In genomic region chr12:26162905-26163304, GRCh38 we compare ENCODE assay signal across 15 cellular contexts. TPM values are rescaled to one million over a fixed set of nuclear protein-coding genes. Genes with fewer than 3 reads are reported as not detected.
DNase-seq lines count a peak whose midpoint lies in the region; ATAC-seq and TF ChIP-seq lines count a peak whose summit lies in the region.
"Had no signal": no experiment of that assay in that cellular context is flagged by ENCODE, and none has a peak within 500 bp of the region (broad histone marks: within the 10 kb centered on the region; RNA-seq: fewer than 3 reads in every experiment).

No MANE protein-coding gene starts in this region.

- no peaks in the 10 kb centered on the region for H3K36me3 Mint-ChIP-seq in activated B cell treated with CpG ODN at 0.5 μM for 24 hours (ENCODE audit: low read depth)
- H3K36me3 Mint-ChIP-seq: activated naive CD8-positive, alpha-beta T cell treated with anti-CD3 and anti-CD28 coated beads, Interleukin-2, amount 10 ng/mL, durations not matched to agents 7 days and 5 days; natural killer cell had no signal

- peaks cover 61% of the 10 kb centered on the region for H3K4me1 Mint-ChIP-seq in activated B cell treated with CpG ODN at 0.5 μM for 24 hours
- H3K4me1 Mint-ChIP-seq: activated naive CD8-positive, alpha-beta T cell treated with anti-CD3 and anti-CD28 coated beads, Interleukin-2, amount 10 ng/mL, durations not matched to agents 7 days and 5 days; natural killer cell had no signal

- no peak overlapping the region for H3K27ac ChIP-seq in effector memory CD4-positive, alpha-beta T cell (ENCODE audit: insufficient read depth, low read length, poor library complexity, severe bottlenecking)
- H3K27ac ChIP-seq in substantia nigra (ENCODE audit: low read depth, low read length, poor library complexity, severe bottlenecking) = no peak overlapping the region
- H3K27ac ChIP-seq: BLaER1 treated with 17β-estradiol and CSF1 and Interleukin-3, amounts not matched to agents 10 nM and 100 nM; skin epidermis had no signal

- H3K27me3 ChIP-seq in effector memory CD4-positive, alpha-beta T cell (replicated peaks; ENCODE audit: control insufficient read depth, insufficient read depth, low read length, poor library complexity, severe bottlenecking) = no peaks in the 10 kb centered on the region
- H3K27me3 ChIP-seq: BLaER1 treated with 17β-estradiol and CSF1 and Interleukin-3, amounts not matched to agents 10 nM and 100 nM had no signal

- H3K36me3 ChIP-seq in effector memory CD4-positive, alpha-beta T cell (ENCODE audit: control insufficient read depth, insufficient read depth, low read length) = no peaks in the 10 kb centered on the region
- H3K36me3 ChIP-seq: BLaER1 treated with 17β-estradiol and CSF1 and Interleukin-3, amounts not matched to agents 10 nM and 100 nM had no signal

- no peaks in the 10 kb centered on the region for H3K9me3 Mint-ChIP-seq in activated B cell treated with CpG ODN at 0.5 μM for 24 hours
- H3K9me3 Mint-ChIP-seq: activated naive CD8-positive, alpha-beta T cell treated with anti-CD3 and anti-CD28 coated beads, Interleukin-2, amount 10 ng/mL, durations not matched to agents 7 days and 5 days; natural killer cell; T-helper 2 cell treated with Interferon-gamma antibody and Interleukin-4, amounts not matched to agents 5 μg/mL and 100 μg/mL, for 36 hours had no signal

- TF ChIP-seq CTCF in activated B cell treated with CpG ODN at 0.5 μM for 24 hours (IDR thresholded peaks at IDR 0.05) = no peak

- CTCF ChIA-PET in activated B cell treated with CpG ODN at 0.5 μM for 24 hours (lab: Charles Lee) = interaction anchor here (0.8 to 1.3 kb wide), 2 partner anchors 9 to 40 kb away, joined by 3 to 9 read pairs; no protein-coding TSS in a partner anchor

- no peak overlapping the region for H3K4me3 ChIP-seq in effector memory CD4-positive, alpha-beta T cell (ENCODE audit: insufficient read depth, low read depth, low read length, poor library complexity, severe bottlenecking)
- H3K4me3 ChIP-seq: BLaER1 treated with 17β-estradiol and CSF1 and Interleukin-3, amounts not matched to agents 10 nM and 100 nM; skin epidermis had no signal

- DNase-seq in activated B cell treated with CpG ODN at 0.5 μM for 24 hours (no peak), NCI-H446 treated with DMSO at 0.1 percent for 48 hours (lab: John Stamatoyannopoulos, UW) (no peak), NCI-H2107 treated with DMSO at 0.1 percent for 48 hours (lab: John Stamatoyannopoulos, UW; ENCODE audit: unreplicated experiment) (no peak), substantia nigra (lab: John Stamatoyannopoulos, UW) (no peak)
- no peak for DNase-seq in effector memory CD4-positive, alpha-beta T cell
- DNase-seq: activated naive CD8-positive, alpha-beta T cell treated with anti-CD3 and anti-CD28 coated beads, Interleukin-2, amount 10 ng/mL, durations not matched to agents 7 days and 5 days; cortex of kidney; Kasumi-1; natural killer cell had no signal

- POLR2A ChIA-PET in activated B cell treated with CpG ODN at 0.5 μM for 24 hours (lab: Charles Lee) = interaction anchor here (0.7 to 3.0 kb wide), 4 partner anchors 8 to 48 kb away, joined by 3 to 10 read pairs (median 4); partner anchors contain the start of gene BHLHE41

- intact Hi-C loops in activated B cell treated with CpG ODN at 0.5 μM for 24 hours (cut with micrococcal nuclease) = no loop called here

- no peak overlapping the region for H3K4me3 Mint-ChIP-seq in activated B cell treated with CpG ODN at 0.5 μM for 24 hours
- H3K4me3 Mint-ChIP-seq: activated naive CD8-positive, alpha-beta T cell treated with anti-CD3 and anti-CD28 coated beads, Interleukin-2, amount 10 ng/mL, durations not matched to agents 7 days and 5 days; natural killer cell; T-helper 2 cell treated with Interferon-gamma antibody and Interleukin-4, amounts not matched to agents 5 μg/mL and 100 μg/mL, for 36 hours had no signal

- H3K27me3 Mint-ChIP-seq in activated B cell treated with CpG ODN at 0.5 μM for 24 hours = no peaks in the 10 kb centered on the region

- no peaks in the 10 kb centered on the region for H3K4me1 ChIP-seq in effector memory CD4-positive, alpha-beta T cell (ENCODE audit: control insufficient read depth, insufficient read depth, low read length, poor library complexity, severe bottlenecking)
- H3K4me1 ChIP-seq: BLaER1 treated with 17β-estradiol and CSF1 and Interleukin-3, amounts not matched to agents 10 nM and 100 nM had no signal

- no peaks in the 10 kb centered on the region for H3K9me3 ChIP-seq in effector memory CD4-positive, alpha-beta T cell (ENCODE audit: control insufficient read depth, low read length)
- H3K9me3 ChIP-seq: BLaER1 treated with 17β-estradiol and CSF1 and Interleukin-3, amounts not matched to agents 10 nM and 100 nM had no signal

- peak; percentile 57 for ATAC-seq in GM18861 (IDR thresholded peaks at IDR 0.05; ENCODE audit: unreplicated experiment)
- peak; percentile 81 for ATAC-seq in GM21528 (IDR thresholded peaks at IDR 0.05; ENCODE audit: low FRiP score, unreplicated experiment)
- peak; percentile 80 for ATAC-seq in HG03045 (IDR thresholded peaks at IDR 0.05; ENCODE audit: unreplicated experiment)
- peak; percentile 74 for ATAC-seq in activated B cell treated with CpG ODN at 0.5 μM for 24 hours (ENCODE audit: low read depth)
- ATAC-seq: natural killer cell had no signal

- H3K27ac Mint-ChIP-seq in activated B cell treated with CpG ODN at 0.5 μM for 24 hours = peak overlapping the region; percentile 67
- H3K27ac Mint-ChIP-seq: activated naive CD8-positive, alpha-beta T cell treated with anti-CD3 and anti-CD28 coated beads, Interleukin-2, amount 10 ng/mL, durations not matched to agents 7 days and 5 days; natural killer cell; T-helper 2 cell treated with Interferon-gamma antibody and Interleukin-4, amounts not matched to agents 5 μg/mL and 100 μg/mL, for 36 hours had no signal

RNA-seq across cellular contexts. Expression of gene SSPN, which starts 32.5 kb away (rescaled TPM):
- total RNA-seq in activated B cell treated with CpG ODN at 0.5 μM for 24 hours = 3.0 and 4.6 TPM in 2 replicates
- total RNA-seq: activated naive CD8-positive, alpha-beta T cell treated with anti-CD3 and anti-CD28 coated beads, Interleukin-2, amount 10 ng/mL, durations not matched to agents 7 days and 5 days had no signal

RNA-seq across cellular contexts. Expression of gene BHLHE41, which starts 38.1 kb away (rescaled TPM):
- total RNA-seq in activated B cell treated with CpG ODN at 0.5 μM for 24 hours = 34.5 and 40.5 TPM in 2 replicates
